8 cellular contexts compared by ENCODE assay signal in genomic region chr1:65421341-65422174, GRCh38. TPM values are rescaled to one million over a fixed set of nuclear protein-coding genes. Genes with fewer than 3 reads are reported as not detected.
DNase-seq lines count a peak whose midpoint lies in the region; ATAC-seq and TF ChIP-seq lines count a peak whose summit lies in the region.

No MANE protein-coding gene starts in this region.

- TF ChIP-seq CTCF in heart left ventricle (IDR thresholded peaks at IDR 0.05): no peak
- no peak for TF ChIP-seq CTCF in vagina (IDR thresholded peaks at IDR 0.05)

- peak overlapping the region; percentile 43 to 98 (median 80) for H3K4me3 ChIP-seq in heart left ventricle
- peak overlapping the region; percentile 83 to 95 for H3K4me3 ChIP-seq in vagina

- no peaks in the 10 kb centered on the region for H3K9me3 ChIP-seq in heart left ventricle
- H3K9me3 ChIP-seq in vagina: no peaks in the 10 kb centered on the region

- intact Hi-C loops in heart left ventricle (cut with DNase I) (loop anchor here in 9 of 10 donors (5.0 to 10.0 kb wide), 8 partner anchors 157 to 359 kb away; no protein-coding TSS in a partner anchor), left ventricle myocardium superior (cut with micrococcal nuclease) (no loop called here), vagina (cut with DNase I) (no loop called here)

- WGBS in heart left ventricle, 4 donors: 8 to 10% (median 8%) methylated on average over 14 of the region's 14 CpGs
- 3 to 4% (median 4%) methylated on average over 14 of the region's 14 CpGs for WGBS in adipose tissue, 3 donors

- ATAC-seq in heart left ventricle: no peak
- ATAC-seq in left ventricle myocardium superior: no peak
- no peak for ATAC-seq in HG02981 (IDR thresholded peaks at IDR 0.05; ENCODE audit: unreplicated experiment)
- ATAC-seq in HG03196 (IDR thresholded peaks at IDR 0.05; ENCODE audit: unreplicated experiment): no peak

- no peak for TF ChIP-seq POLR2A in heart left ventricle (IDR thresholded peaks at IDR 0.05)
- TF ChIP-seq POLR2A in vagina (IDR thresholded peaks at IDR 0.05): no peak

- DNase-seq in heart left ventricle: no peak
- no peak for DNase-seq in left ventricle myocardium superior
- no peak for DNase-seq in vagina (ENCODE audit: extremely low spot score in 2 of 2)
- DNase-seq in cortex of kidney (lab: John Stamatoyannopoulos, UW): no peak

- peaks cover 0 to 52% (median 27%) of the 10 kb centered on the region in 12 donors for H3K4me1 ChIP-seq in heart left ventricle
- H3K4me1 ChIP-seq in vagina: peaks cover 39% of the 10 kb centered on the region

- peaks cover 0 to 19% (median 14%) of the 10 kb centered on the region in 9 donors for H3K36me3 ChIP-seq in heart left ventricle
- H3K36me3 ChIP-seq in vagina: peaks cover 0 to 12% of the 10 kb centered on the region in 2 donors

- peak overlapping the region; percentile 92 to 99 (median 97) for H3K27ac ChIP-seq in heart left ventricle
- peak overlapping the region; percentile 36 for H3K27ac ChIP-seq in adipose tissue (ENCODE audit: low read depth, low read length)
- peak overlapping the region; percentile 95 for H3K27ac ChIP-seq in layer of hippocampus (ENCODE audit: low read depth, low read length)
- peak overlapping the region; percentile 98 for H3K27ac ChIP-seq in vagina

- H3K27me3 ChIP-seq in heart left ventricle: no peaks in the 10 kb centered on the region
- H3K27me3 ChIP-seq in layer of hippocampus (ENCODE audit: control insufficient read depth, insufficient read depth, low read length): no peaks in the 10 kb centered on the region
- no peaks in the 10 kb centered on the region for H3K27me3 ChIP-seq in vagina

RNA-seq across cellular contexts. Expression of gene LEPR, which starts 1.1 kb away (rescaled TPM):
- total RNA-seq in heart left ventricle (10 to 100 TPM in 2 of 9 donors, 1 to 10 TPM in 7; 3.4 to 11.6 (median 5.5) TPM), left ventricle myocardium superior (4.4 TPM), vagina (16.2 TPM)
- polyA plus RNA-seq in heart left ventricle (1 to 10 TPM; 1.5 to 2.3 TPM), adipose tissue (1 to 10 TPM; 2.4 to 9.0 (median 4.8) TPM)

RNA-seq across cellular contexts. Expression of gene LEPROT, which starts 1.1 kb away (rescaled TPM):
- 10 to 100 TPM; 37.0 to 66.2 (median 46.3) TPM for total RNA-seq in heart left ventricle
- polyA plus RNA-seq in heart left ventricle: 10 to 100 TPM; 20.8 to 46.2 TPM
- total RNA-seq in left ventricle myocardium superior: 49.0 TPM
- polyA plus RNA-seq in adipose tissue: 10 to 100 TPM; 23.9 to 52.7 (median 48.9) TPM
- 37.8 TPM for total RNA-seq in vagina

Comparison
In these comparisons a context has a peak if more than half of its experiments do, and no peak if none do; other contexts are left out.
1. intact Hi-C loops: an anchor here in heart left ventricle (5.0 to 10.0 kb wide); none called in left ventricle myocardium superior and vagina.
2. H3K27ac ChIP-seq: peak in every context shown above with its lines; median percentile 98 in vagina; 97 in heart left ventricle; 95 in layer of hippocampus; 36 in adipose tissue.